In genomic region chr11:134360050-134360835, GRCh38 we compare ENCODE assay signal across 8 cellular contexts. TPM values are rescaled to one million over a fixed set of nuclear protein-coding genes. Genes with fewer than 3 reads are reported as not detected.
DNase-seq lines count a peak whose midpoint lies in the region; ATAC-seq, FAIRE-seq and TF ChIP-seq lines count a peak whose summit lies in the region.

No MANE protein-coding gene starts in this region.

- intact Hi-C loops in GM12878 (cut with micrococcal nuclease; ENCODE audit: unreplicated experiment) (loop anchor here (5.0 kb wide), 1 partner anchor 507 kb away; no protein-coding TSS in a partner anchor), spleen (cut with DNase I; ENCODE audit: low total_unique reads) (no loop called here)

- H2AFZ ChIP-seq in GM12878 (ENCODE audit: control insufficient read depth, low read depth, low read length) = no peak overlapping the region

- 6% methylated on average over 30 of the region's 30 CpGs for WGBS in GM12878 (ENCODE audit: insufficient coverage, insufficient replicate concordance, low lambda C conversion rate, missing lambda C conversion rate)
- 14 to 17% (median 16%) methylated on average over 30 of the region's 30 CpGs for WGBS in spleen, 5 donors

- CTCF ChIA-PET in GM12878 (lab: Yijun Ruan, JAX) = no interaction called here

- TF ChIP-seq POLR2A in H54 (IDR thresholded peaks at IDR 0.05; ENCODE audit: low read depth, low read length) = no peak
- no peak for TF ChIP-seq POLR2A in NB4 (IDR thresholded peaks at IDR 0.05; ENCODE audit: extremely low read depth, insufficient read length)
- no peak for TF ChIP-seq POLR2A in GM12878 (IDR thresholded peaks at IDR 0.05; ENCODE audit: low read depth, low read length)
- no peak for TF ChIP-seq POLR2A in spleen (IDR thresholded peaks at IDR 0.05)

- TF ChIP-seq CTCF in DOHH2 (IDR thresholded peaks at IDR 0.05; ENCODE audit: low read depth, low read length, poor library complexity, severe bottlenecking) = peak; percentile 84
- peak; percentile 95 for TF ChIP-seq CTCF in NB4 (IDR thresholded peaks at IDR 0.05; ENCODE audit: low read depth, low read length)
- TF ChIP-seq CTCF in GM12878 (IDR thresholded peaks at IDR 0.05 in 2 of 3, conservative IDR thresholded peaks at IDR 0.05 in 1 of 3; ENCODE audit: control insufficient read depth in 2 of 3, extremely low read depth in 1 of 3, insufficient read depth in 1 of 3, low read depth in 3 of 3, low read length in 3 of 3) = peak; percentile 75 to 89 (median 81)
- peak; percentile 65 to 89 (median 82) for TF ChIP-seq CTCF in spleen (IDR thresholded peaks at IDR 0.05 in 8 of 11, conservative IDR thresholded peaks at IDR 0.05 in 3 of 11)

- peak; percentile 82 for DNase-seq in H54 (ENCODE audit: insufficient read length, low spot score)
- DNase-seq in NB4 (ENCODE audit: low read depth) = peak; percentile 83
- DNase-seq in UCSD-AML1 (lab: John Stamatoyannopoulos, UW; ENCODE audit: unreplicated experiment) = peak; percentile 86
- DNase-seq in GM12878 (ENCODE audit: low read depth, low spot score) = no peak
- DNase-seq in iPS DF 4.7 (ENCODE audit: extremely low read depth, low spot score) = peak; percentile 84
- DNase-seq in spleen = peak; percentile 89
- no peak for DNase-seq in RKO (ENCODE audit: low spot score)

- in situ Hi-C loops in GM12878 (cut with MboI) = no loop called here

- no TSS peak for BruUV-seq in GM12878 (replicated peaks; lab: Mats Ljungman, UMichigan)

- FAIRE-seq in H54 (lab: Jason Lieb, UNC) (peak; percentile 74), GM12878 (lab: Jason Lieb, UNC) (peak; percentile 18)

- H4K20me1 ChIP-seq in DOHH2 (ENCODE audit: control insufficient read depth, insufficient read depth, low read depth, low read length) (no peaks in the 10 kb centered on the region), GM12878 (ENCODE audit: control insufficient read depth, insufficient read depth) (no peaks in the 10 kb centered on the region)

- SMC1A ChIA-PET in GM12878 (lab: Charles Lee; ENCODE audit: uncharacterized antibody, unreplicated experiment) = no interaction called here

- POLR2A ChIA-PET in GM12878 (lab: Charles Lee) = no interaction called here

- TF ChIP-seq RAD21 in GM12878 (IDR thresholded peaks at IDR 0.05; ENCODE audit: insufficient read depth, low read depth, low read length) = peak; percentile 83

- H3F3A ChIP-seq in DOHH2 (ENCODE audit: control insufficient read depth, insufficient read depth) = no peaks in the 10 kb centered on the region

- ATAC-seq in GM12878 = peak; percentile 98

- H3K27me3 ChIP-seq in DOHH2 (ENCODE audit: control insufficient read depth, low read length) (no peaks in the 10 kb centered on the region), GM12878 (replicated peaks in 1 of 2; ENCODE audit: control insufficient read depth in 2 of 2, insufficient read depth in 2 of 2, low read length in 1 of 2) (no peaks in the 10 kb centered on the region; a peak in 1 of 4 replicates), spleen (replicated peaks in 1 of 7) (peaks cover 0 to 42% (median 0%) of the 10 kb centered on the region in 7 donors)

- H3K9me3 ChIP-seq in DOHH2 (ENCODE audit: control insufficient read depth, insufficient read depth, low read length) = no peaks in the 10 kb centered on the region
- no peaks in the 10 kb centered on the region for H3K9me3 ChIP-seq in GM12878 (replicated peaks; ENCODE audit: control insufficient read depth, insufficient read depth, low read length)
- H3K9me3 ChIP-seq in spleen = no peaks in the 10 kb centered on the region

- H3K4me2 ChIP-seq in DOHH2 (ENCODE audit: low read length) (no peak overlapping the region), GM12878 (ENCODE audit: control insufficient read depth, insufficient read depth) (no peak overlapping the region)

- H3K36me3 ChIP-seq in DOHH2 (ENCODE audit: control insufficient read depth, low read length) (no peaks in the 10 kb centered on the region), GM12878 (ENCODE audit: control insufficient read depth in 2 of 2, insufficient read depth in 2 of 2, low read length in 1 of 2) (no peaks in the 10 kb centered on the region), spleen (no peaks in the 10 kb centered on the region)

- RAD21 ChIA-PET in GM12878 (lab: Charles Lee; ENCODE audit: unreplicated experiment) = no interaction called here

- TF ChIP-seq EP300 in GM12878 (IDR thresholded peaks at IDR 0.05; ENCODE audit: borderline replicate concordance in 1 of 2, control insufficient read depth in 1 of 2, low read depth in 2 of 2, low read length in 2 of 2) = no peak

- H3K9me2 ChIP-seq in DOHH2 (replicated peaks; ENCODE audit: control insufficient read depth, low read length) = no peaks in the 10 kb centered on the region

- no peak overlapping the region for H3K9ac ChIP-seq in GM12878 (ENCODE audit: control insufficient read depth, insufficient read depth, low read length)

- no peak overlapping the region for H3K27ac ChIP-seq in DOHH2 (ENCODE audit: low read depth, low read length)
- no peak overlapping the region for H3K27ac ChIP-seq in GM12878 (ENCODE audit: control insufficient read depth, insufficient read depth)
- H3K27ac ChIP-seq in spleen = no peak overlapping the region

- H3K4me1 ChIP-seq in DOHH2 (ENCODE audit: control insufficient read depth, low read length) = no peaks in the 10 kb centered on the region
- H3K4me1 ChIP-seq in GM12878 (ENCODE audit: control insufficient read depth, insufficient read depth, low read length) = no peaks in the 10 kb centered on the region
- peaks cover 0 to 10% (median 9%) of the 10 kb centered on the region in 6 donors for H3K4me1 ChIP-seq in spleen

- H3K4me3 ChIP-seq in DOHH2 (ENCODE audit: low read length) (no peak overlapping the region), NB4 (ENCODE audit: low read depth, low read length) (no peak overlapping the region), GM12878 (no peak overlapping the region), spleen (peak overlapping the region in 1 of 8 donors; percentile 21)

- H3K79me2 ChIP-seq in DOHH2 (ENCODE audit: control insufficient read depth, low read length) (no peaks in the 10 kb centered on the region), GM12878 (ENCODE audit: control insufficient read depth, insufficient read depth, low read length) (no peaks in the 10 kb centered on the region)

TF ChIP-seq in GM12878, 131 proteins besides CTCF, POLR2A, EP300 and RAD21 (continues in another document):
- no peak for TF ChIP-seq E2F4 (IDR thresholded peaks at IDR 0.05; ENCODE audit: low read depth, low read length)
- no peak for TF ChIP-seq MAX (IDR thresholded peaks at IDR 0.05; ENCODE audit: low read depth, low read length)
- TF ChIP-seq GATAD2B (conservative IDR thresholded peaks at IDR 0.05; ENCODE audit: low read depth) = no peak
- TF ChIP-seq RELA (IDR thresholded peaks at IDR 0.05; ENCODE audit: borderline replicate concordance, partially characterized antibody) = no peak

RNA-seq across cellular contexts. Expression of gene GLB1L2, which starts 28.5 kb away (rescaled TPM):
- not detected in 2 replicates for total RNA-seq in GM12878 (2013; cell fraction: nucleolus; rRNA removed)
- total RNA-seq in GM12878 (2014; rRNA removed) (0.68 and 0.98 TPM in 2 replicates), GM12878 (2014; rRNA removed; fragmentation: Illumina TruSeq; extraction: Trizol) (0.37 and 0.40 TPM in 2 replicates), GM12878 (2021) (0.37 and 0.85 TPM in 2 replicates), spleen (1 to 10 TPM in 1 of 7 donors, under 1 TPM in 5, not detected in 1; 0.36 to 1.5 (median 0.65) TPM)
- 0.47 TPM for polyA plus RNA-seq in GM12878 (2011; ENCODE audit: low read depth)
- polyA plus RNA-seq in GM12878 (2011; rRNA removed) (0.03 and 0.04 TPM in 2 replicates), GM12878 (2014; fragmentation: Illumina TruSeq; extraction: Trizol) (0.60 and 0.66 TPM in 2 replicates), GM12878 (2014; fragmentation: Nextera tagmentation; extraction: Ambion mirVana) (under 1 TPM; 0.06 to 0.11 TPM), GM12878 (2014; rRNA removed) (0.67 and 0.73 TPM in 2 replicates), GM12878 (2016; fragmentation: Nextera tagmentation; extraction: Ambion mirVana) (under 1 TPM; 0.26 to 0.58 TPM), spleen (under 1 TPM; 0.29 to 0.48 (median 0.46) TPM)
- polyA plus RNA-seq in GM12878 (2011; cell fraction: cytosol; rRNA removed) = 0.01 and 0.05 TPM in 2 replicates
- 0.07 TPM in 1 of 2 replicates, not detected in the other for polyA plus RNA-seq in GM12878 (2011; cell fraction: nucleus; rRNA removed)
- polyA plus RNA-seq in GM12878 (2012) = 0.62 and 0.85 TPM in 2 replicates
- not detected in 2 replicates for polyA minus RNA-seq in GM12878 (2011; rRNA and poly(A)+ RNA removed)
- polyA minus RNA-seq in GM12878 (2011; cell fraction: cytosol; rRNA and poly(A)+ RNA removed) = 0.53 TPM in 1 of 2 replicates, not detected in the other
- polyA minus RNA-seq in GM12878 (2011; cell fraction: nucleus; rRNA and poly(A)+ RNA removed) = not detected in 2 replicates

RNA-seq across cellular contexts. Expression of gene B3GAT1, which starts 51.8 kb away (rescaled TPM):
- not detected in 2 replicates for total RNA-seq in GM12878 (2013; cell fraction: nucleolus; rRNA removed)
- total RNA-seq in GM12878 (2014; rRNA removed) = not detected in 2 replicates
- total RNA-seq in GM12878 (2014; rRNA removed; fragmentation: Illumina TruSeq; extraction: Trizol) = not detected in 2 replicates
- 0.05 TPM in 1 of 2 replicates, not detected in the other for total RNA-seq in GM12878 (2021)
- not detected for polyA plus RNA-seq in GM12878 (2011; ENCODE audit: low read depth)
- not detected in 2 replicates for polyA plus RNA-seq in GM12878 (2011; rRNA removed)
- polyA plus RNA-seq in GM12878 (2011; cell fraction: cytosol; rRNA removed) = not detected in 2 replicates
- not detected in 2 replicates for polyA plus RNA-seq in GM12878 (2011; cell fraction: nucleus; rRNA removed)
- polyA plus RNA-seq in GM12878 (2012) = not detected in 2 replicates
- not detected in 2 replicates for polyA plus RNA-seq in GM12878 (2014; fragmentation: Illumina TruSeq; extraction: Trizol)
- not detected for polyA plus RNA-seq in GM12878 (2014; fragmentation: Nextera tagmentation; extraction: Ambion mirVana)
- not detected in 2 replicates for polyA plus RNA-seq in GM12878 (2014; rRNA removed)
- polyA plus RNA-seq in GM12878 (2016; fragmentation: Nextera tagmentation; extraction: Ambion mirVana) = not detected
- polyA minus RNA-seq in GM12878 (2011; rRNA and poly(A)+ RNA removed) = not detected in 2 replicates
- not detected in 2 replicates for polyA minus RNA-seq in GM12878 (2011; cell fraction: cytosol; rRNA and poly(A)+ RNA removed)
- polyA minus RNA-seq in GM12878 (2011; cell fraction: nucleus; rRNA and poly(A)+ RNA removed) = not detected in 2 replicates
- total RNA-seq in spleen = 1 to 10 TPM in 6 of 7 donors, under 1 TPM in 1; 0.81 to 4.0 (median 1.7) TPM
- 1 to 10 TPM in 1 of 3 donors, under 1 TPM in 2; 0.43 to 2.1 (median 0.96) TPM for polyA plus RNA-seq in spleen

Comparison
In these comparisons a context has a peak if more than half of its experiments do, and no peak if none do; other contexts are left out.
1. DNase-seq: peak in H54 (single experiment), NB4 (single experiment), UCSD-AML1 (single experiment), iPS DF 4.7 (single experiment) and spleen (single experiment); none in GM12878 (single experiment) and RKO (single experiment).
2. Peak in every context shown above with its lines, with median percentiles within 50 percentile points of each other: CTCF ChIP-seq.